8 cellular contexts compared by ENCODE assay signal in genomic region chr12:124774054-124774461, GRCh38.
DNase-seq lines count a peak whose midpoint lies in the region; ATAC-seq lines count a peak whose summit lies in the region.

No MANE protein-coding gene starts in this region.

- peaks cover 48% of the 10 kb centered on the region for H3K4me1 Mint-ChIP-seq in activated naive CD8-positive, alpha-beta T cell treated with anti-CD3 and anti-CD28 coated beads, Interleukin-2, amount 50 U/mL, for 24 hours

- peak overlapping the region; percentile 91 for H3K27ac Mint-ChIP-seq in activated naive CD8-positive, alpha-beta T cell treated with anti-CD3 and anti-CD28 coated beads, Interleukin-2, amount 50 U/mL, for 24 hours

- ATAC-seq in HG03175 (IDR thresholded peaks at IDR 0.05; ENCODE audit: unreplicated experiment), result peak; percentile 40
- no peak for ATAC-seq in activated naive CD8-positive, alpha-beta T cell treated with anti-CD3 and anti-CD28 coated beads, Interleukin-2, amount 50 U/mL, for 24 hours

- peaks cover 7 to 18% (median 11%) of the 10 kb centered on the region in 11 experiments; a peak in 19 of 22 replicates for H3K36me3 ChIP-seq in BLaER1 treated with 17β-estradiol and CSF1 and Interleukin-3, amounts not matched to agents 10 nM and 100 nM

- peaks cover 8% of the 10 kb centered on the region for H3K9me3 Mint-ChIP-seq in activated naive CD8-positive, alpha-beta T cell treated with anti-CD3 and anti-CD28 coated beads, Interleukin-2, amount 50 U/mL, for 24 hours

- no peaks in the 10 kb centered on the region for H3K9me3 ChIP-seq in BLaER1 treated with 17β-estradiol and CSF1 and Interleukin-3, amounts not matched to agents 10 nM and 100 nM (replicated peaks in 1 of 11)

- H3K36me3 Mint-ChIP-seq in activated naive CD8-positive, alpha-beta T cell treated with anti-CD3 and anti-CD28 coated beads, Interleukin-2, amount 50 U/mL, for 24 hours (ENCODE audit: low read depth), result peaks cover 14% of the 10 kb centered on the region

- H3K4me3 ChIP-seq in BLaER1 treated with 17β-estradiol and CSF1 and Interleukin-3, amounts not matched to agents 10 nM and 100 nM, result no peak overlapping the region

- peak; percentile 61 for DNase-seq in GM19238 (ENCODE audit: insufficient read length, low spot score)
- peak; percentile 33 for DNase-seq in activated naive CD8-positive, alpha-beta T cell treated with anti-CD3 and anti-CD28 coated beads, Interleukin-2, amount 50 U/mL, for 24 hours
- DNase-seq in stimulated activated CD8-positive, alpha-beta memory T cell treated with anti-CD3 and anti-CD28 coated beads, Interleukin-4, amount 100 ng/mL, for 48 hours, result peak; percentile 45
- DNase-seq in cerebellar nuclear complex (lab: John Stamatoyannopoulos, UW), result no peak
- no peak for DNase-seq in RKO (ENCODE audit: low spot score)
- no peak for DNase-seq in stimulated activated CD4-positive, alpha-beta T cell treated with anti-CD3 and anti-CD28 coated beads, Interleukin-4, amount 100 ng/mL, for 4 hours

- H4K20me1 ChIP-seq in BLaER1 treated with 17β-estradiol and CSF1 and Interleukin-3, amounts not matched to agents 10 nM and 100 nM, result peaks cover 0 to 12% (median 0%) of the 10 kb centered on the region in 11 experiments; a peak in 1 of 22 replicates

- H3K9ac ChIP-seq in BLaER1 treated with 17β-estradiol and CSF1 and Interleukin-3, amounts not matched to agents 10 nM and 100 nM, result peak overlapping the region in 6 of 11 experiments; percentile 19 to 53 (median 32); a peak in 11 of 22 replicates

- H3K4me2 ChIP-seq in BLaER1 treated with 17β-estradiol and CSF1 and Interleukin-3, amounts not matched to agents 10 nM and 100 nM, result peak overlapping the region; percentile 59 to 94 (median 81)

- peaks cover 41 to 87% (median 66%) of the 10 kb centered on the region in 10 experiments for H3K4me1 ChIP-seq in BLaER1 treated with 17β-estradiol and CSF1 and Interleukin-3, amounts not matched to agents 10 nM and 100 nM

- H3K27me3 Mint-ChIP-seq in activated naive CD8-positive, alpha-beta T cell treated with anti-CD3 and anti-CD28 coated beads, Interleukin-2, amount 50 U/mL, for 24 hours, result peaks cover 19% of the 10 kb centered on the region

- peak overlapping the region; percentile 37 for H3K4me3 Mint-ChIP-seq in activated naive CD8-positive, alpha-beta T cell treated with anti-CD3 and anti-CD28 coated beads, Interleukin-2, amount 50 U/mL, for 24 hours

- H3K27ac ChIP-seq in BLaER1 treated with 17β-estradiol and CSF1 and Interleukin-3, amounts not matched to agents 10 nM and 100 nM, result peak overlapping the region in 9 of 11 experiments; percentile 29 to 62 (median 55); a peak in 15 of 22 replicates

- H3K27me3 ChIP-seq in BLaER1 treated with 17β-estradiol and CSF1 and Interleukin-3, amounts not matched to agents 10 nM and 100 nM, result no peaks in the 10 kb centered on the region; a peak in 1 of 22 replicates

Comparison
In these comparisons a context has a peak if more than half of its experiments do, and no peak if none do; other contexts are left out.
1. DNase-seq: peak in GM19238 (single experiment), activated naive CD8-positive, alpha-beta T cell treated with anti-CD3 and anti-CD28 coated beads, Interleukin-2, amount 50 U/mL, for 24 hours (single experiment) and stimulated activated CD8-positive, alpha-beta memory T cell treated with anti-CD3 and anti-CD28 coated beads, Interleukin-4, amount 100 ng/mL, for 48 hours (single experiment); none in cerebellar nuclear complex (0 of 2), RKO (single experiment) and stimulated activated CD4-positive, alpha-beta T cell treated with anti-CD3 and anti-CD28 coated beads, Interleukin-4, amount 100 ng/mL, for 4 hours (0 of 2).